In genomic region chr17:57084361-57084801, GRCh38 we compare ENCODE assay signal across 8 cellular contexts. TPM values are rescaled to one million over a fixed set of nuclear protein-coding genes. Genes with fewer than 3 reads are reported as not detected.
DNase-seq lines count a peak whose midpoint lies in the region; TF ChIP-seq lines count a peak whose summit lies in the region.

No MANE protein-coding gene starts in this region.

- H3K4me3 Mint-ChIP-seq in T-helper 1 cell treated with Interleukin-12 subunit alpha and Interleukin-12 subunit beta and Interleukin-4 antibody, amounts not matched to agents 30 μg/mL and 1 μg/mL, for 36 hours, result peak overlapping the region; percentile 89
- peak overlapping the region; percentile 86 for H3K4me3 Mint-ChIP-seq in progenitor cell of endocrine pancreas (ENCODE audit: low read depth)

- peaks cover 25% of the 10 kb centered on the region for H3K4me1 ChIP-seq in OCI-LY3 (ENCODE audit: low read length)

- no peak for TF ChIP-seq CTCF in OCI-LY3 (IDR thresholded peaks at IDR 0.05; ENCODE audit: low read depth, low read length)
- no peak for TF ChIP-seq CTCF in epithelial cell of proximal tubule (conservative IDR thresholded peaks at IDR 0.05; ENCODE audit: low read depth, low read length)
- TF ChIP-seq CTCF in progenitor cell of endocrine pancreas (IDR thresholded peaks at IDR 0.05; ENCODE audit: unreplicated experiment), result no peak

- no peak for DNase-seq in T-helper 1 cell
- DNase-seq in epithelial cell of proximal tubule (ENCODE audit: low read depth), result no peak
- DNase-seq in progenitor cell of endocrine pancreas (ENCODE audit: low spot score, unreplicated experiment), result no peak
- no peak for DNase-seq in stimulated activated CD4-positive, alpha-beta T cell treated with anti-CD3 and anti-CD28 coated beads, Interleukin-4, amount 100 ng/mL, for 1 hour
- DNase-seq in cortex of kidney (lab: John Stamatoyannopoulos, UW), result no peak
- no peak for DNase-seq in cerebellar cortex (ENCODE audit: low spot score)

- peak overlapping the region; percentile 90 for H3K27ac Mint-ChIP-seq in T-helper 1 cell treated with Interleukin-12 subunit alpha and Interleukin-12 subunit beta and Interleukin-4 antibody, amounts not matched to agents 30 μg/mL and 1 μg/mL, for 36 hours
- peak overlapping the region; percentile 97 for H3K27ac Mint-ChIP-seq in progenitor cell of endocrine pancreas

- H3K27me3 Mint-ChIP-seq in T-helper 1 cell treated with Interleukin-12 subunit alpha and Interleukin-12 subunit beta and Interleukin-4 antibody, amounts not matched to agents 30 μg/mL and 1 μg/mL, for 36 hours (ENCODE audit: low read depth), result peaks cover 6% of the 10 kb centered on the region
- no peaks in the 10 kb centered on the region for H3K27me3 Mint-ChIP-seq in progenitor cell of endocrine pancreas

- peak overlapping the region; percentile 81 for H3K9ac ChIP-seq in OCI-LY3 (ENCODE audit: low read length)

- H3K4me2 ChIP-seq in OCI-LY3 (ENCODE audit: low read length), result peak overlapping the region; percentile 72

- no peaks in the 10 kb centered on the region for H3K9me3 Mint-ChIP-seq in T-helper 1 cell treated with Interleukin-12 subunit alpha and Interleukin-12 subunit beta and Interleukin-4 antibody, amounts not matched to agents 30 μg/mL and 1 μg/mL, for 36 hours
- H3K9me3 Mint-ChIP-seq in progenitor cell of endocrine pancreas (ENCODE audit: low read depth), result no peaks in the 10 kb centered on the region

- H3K4me1 Mint-ChIP-seq in T-helper 1 cell treated with Interleukin-12 subunit alpha and Interleukin-12 subunit beta and Interleukin-4 antibody, amounts not matched to agents 30 μg/mL and 1 μg/mL, for 36 hours (ENCODE audit: low read depth), result peaks cover 32% of the 10 kb centered on the region
- H3K4me1 Mint-ChIP-seq in progenitor cell of endocrine pancreas (ENCODE audit: low read depth), result peaks cover 27% of the 10 kb centered on the region

- H3K36me3 ChIP-seq in OCI-LY3 (replicated peaks; ENCODE audit: low read depth, low read length), result no peaks in the 10 kb centered on the region

- no peaks in the 10 kb centered on the region for H3K9me3 ChIP-seq in OCI-LY3 (ENCODE audit: insufficient read depth, low read length)

- H3K4me3 ChIP-seq in OCI-LY3 (ENCODE audit: low read length) (peak overlapping the region; percentile 77), epithelial cell of proximal tubule (ENCODE audit: low read depth, low read length) (peak overlapping the region; percentile 94)

- peak overlapping the region; percentile 81 for H2AFZ ChIP-seq in OCI-LY3 (ENCODE audit: low read depth, low read length)

- peaks cover 5% of the 10 kb centered on the region for H3K36me3 Mint-ChIP-seq in T-helper 1 cell treated with Interleukin-12 subunit alpha and Interleukin-12 subunit beta and Interleukin-4 antibody, amounts not matched to agents 30 μg/mL and 1 μg/mL, for 36 hours (ENCODE audit: low read depth)
- no peaks in the 10 kb centered on the region for H3K36me3 Mint-ChIP-seq in progenitor cell of endocrine pancreas (ENCODE audit: insufficient read depth)

- peaks cover 41% of the 10 kb centered on the region for H3K79me2 ChIP-seq in OCI-LY3 (ENCODE audit: low read length)

- peak overlapping the region; percentile 52 for H3K27ac ChIP-seq in OCI-LY3 (ENCODE audit: low read length)

- H4K20me1 ChIP-seq in OCI-LY3 (ENCODE audit: insufficient read depth, low read length), result peaks cover 28% of the 10 kb centered on the region

- no peaks in the 10 kb centered on the region for H3K27me3 ChIP-seq in OCI-LY3 (ENCODE audit: low read depth, low read length)

RNA-seq across cellular contexts. Expression of gene AKAP1, which starts 0.7 kb away (rescaled TPM):
- 29.8 and 44.2 TPM in 2 replicates for total RNA-seq in epithelial cell of proximal tubule
- total RNA-seq in progenitor cell of endocrine pancreas, result 63.3 and 67.9 TPM in 2 replicates
